ENCODE assay signal across 20 cellular contexts in the genomic region with DNA sequence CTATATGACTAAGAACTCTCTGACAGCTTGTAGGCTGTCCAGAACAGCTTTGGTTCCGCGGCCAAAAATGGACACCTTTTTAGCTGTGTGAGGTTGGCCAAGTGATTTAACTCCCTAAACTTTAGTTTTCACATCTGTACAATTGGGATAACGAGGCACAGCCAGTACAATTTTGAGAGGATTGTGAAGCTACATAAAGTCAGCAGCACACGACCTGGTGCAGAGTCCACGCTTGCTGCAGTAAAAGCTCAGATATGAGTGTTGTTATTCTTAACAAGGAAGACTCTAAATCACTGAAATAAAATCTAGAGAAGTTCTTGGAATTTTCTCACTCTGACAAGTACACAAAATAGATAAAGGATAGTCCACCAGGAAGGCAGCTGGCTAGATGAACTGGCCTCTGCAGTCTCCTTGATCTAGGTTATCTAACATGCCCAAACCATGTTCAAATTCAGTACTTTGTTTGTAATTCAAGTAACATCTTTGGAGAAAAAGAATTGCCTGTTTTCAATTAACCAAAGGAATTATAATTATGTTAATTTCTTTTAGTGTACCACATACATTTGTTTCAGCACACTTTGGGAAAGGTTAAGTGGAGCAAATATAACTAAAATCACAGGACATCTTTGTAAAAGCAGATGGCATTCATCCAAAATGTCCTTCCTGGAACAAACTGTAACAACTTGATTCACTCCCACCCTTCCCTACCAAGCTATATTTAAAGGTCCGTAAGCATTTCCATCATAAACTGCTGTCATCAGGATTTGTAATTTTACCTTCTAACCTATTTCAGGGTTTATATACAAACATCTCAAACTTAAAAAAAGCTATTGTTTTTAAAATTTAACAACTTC.
DNase-seq lines count a peak whose midpoint lies in the region; ATAC-seq and TF ChIP-seq lines count a peak whose summit lies in the region.
"Had no signal": no experiment of that assay in that cellular context is flagged by ENCODE, and none has a peak within 500 bp of the region (broad histone marks: within the 10 kb centered on the region; RNA-seq: fewer than 3 reads in every experiment).

No MANE protein-coding gene starts in this region.

- intact Hi-C loops in right cardiac atrium (cut with DNase I): no loop called here

- no peaks in the 10 kb centered on the region for H3K36me3 ChIP-seq in mesendoderm (ENCODE audit: control insufficient read depth, insufficient read depth, low read length)
- H3K36me3 ChIP-seq: SJCRH30, tibial nerve had no signal

- H3K27ac Mint-ChIP-seq in stimulated activated naive CD8-positive, alpha-beta T cell treated with anti-CD3 and anti-CD28 coated beads, Interleukin-15, amount 100 ng/mL, for 72 hours: no peak overlapping the region
- H3K27ac Mint-ChIP-seq: activated naive CD8-positive, alpha-beta T cell; CD8-positive, alpha-beta memory T cell; natural killer cell treated with Interleukin-12 subunit alpha and Interleukin-12 subunit beta and Interleukin-15 and Interleukin-18, amount 100 ng/mL, for 72 hours had no signal

- WGBS in right cardiac atrium: 20% methylated on average over 6 of the region's 6 CpGs
- no CpG with 5 or more reads among the region's 6 CpGs for WGBS in mesendoderm (ENCODE audit: extremely low coverage, insufficient coverage, low lambda C conversion rate)

- no peak overlapping the region for H4K8ac ChIP-seq in mesendoderm (ENCODE audit: low read depth, low read length)

- H3K27ac ChIP-seq in right cardiac atrium (ENCODE audit: low read length): peak overlapping the region; percentile 82
- H3K27ac ChIP-seq in mesendoderm (ENCODE audit: low read depth, low read length): no peak overlapping the region
- H3K27ac ChIP-seq: epithelial cell of prostate, SJCRH30 had no signal

- H3K4me1 Mint-ChIP-seq in stimulated activated naive CD8-positive, alpha-beta T cell treated with anti-CD3 and anti-CD28 coated beads, Interleukin-15, amount 100 ng/mL, for 72 hours: peaks cover 12% of the 10 kb centered on the region
- H3K4me1 Mint-ChIP-seq: CD8-positive, alpha-beta memory T cell had no signal

- no peak for TF ChIP-seq POLR2A in erythroblast (IDR thresholded peaks at IDR 0.05; ENCODE audit: low read length)

- H3K79me2 ChIP-seq in mesendoderm (ENCODE audit: control insufficient read depth, insufficient read depth, low read length): no peaks in the 10 kb centered on the region

- H3K27me3 ChIP-seq in right cardiac atrium (ENCODE audit: control insufficient read depth, insufficient read depth) (no peaks in the 10 kb centered on the region), mesendoderm (ENCODE audit: insufficient read depth, low read length, poor library complexity) (no peaks in the 10 kb centered on the region)
- H3K27me3 ChIP-seq: SJCRH30, tibial nerve had no signal

- no peaks in the 10 kb centered on the region for H3K9me3 ChIP-seq in right cardiac atrium (ENCODE audit: control insufficient read depth, low read length)
- H3K9me3 ChIP-seq: SJCRH30 had no signal

- no peak overlapping the region for H2BK15ac ChIP-seq in mesendoderm (replicated peaks; ENCODE audit: low read depth)

- H2AK5ac ChIP-seq in mesendoderm (ENCODE audit: low read length): no peak overlapping the region

- TF ChIP-seq CTCF in LNCaP clone FGC (IDR thresholded peaks at IDR 0.05; ENCODE audit: control insufficient read depth, extremely low read depth, insufficient read depth) (no peak), GM13977 (IDR thresholded peaks at IDR 0.05; ENCODE audit: extremely low read depth, insufficient read depth, missing control alignments) (no peak)

- no peak overlapping the region for H3K23ac ChIP-seq in mesendoderm (ENCODE audit: low read length)

- ATAC-seq in right cardiac atrium: peak; percentile 71 to 75
- ATAC-seq in stimulated activated naive CD8-positive, alpha-beta T cell treated with anti-CD3 and anti-CD28 coated beads, Interleukin-15, amount 100 ng/mL, for 72 hours: no peak
- ATAC-seq: natural killer cell treated with Interleukin-12 subunit alpha and Interleukin-12 subunit beta and Interleukin-15 and Interleukin-18, amount 100 ng/mL, for 72 hours had no signal

- DNase-seq in LNCaP clone FGC (ENCODE audit: low read depth) (peak; percentile 8), dermis blood vessel endothelial cell (peak; percentile 84), right cardiac atrium (peak in 1 of 3 donors; percentile 35), skeletal muscle cell (ENCODE audit: low read depth) (peak; percentile 15), mesendoderm (no peak), erythroblast (lab: John Stamatoyannopoulos, UW) (no peak), GM13977 (ENCODE audit: low spot score) (no peak)
- no peak for DNase-seq in stimulated activated naive CD8-positive, alpha-beta T cell treated with anti-CD3 and anti-CD28 coated beads, Interleukin-15, amount 100 ng/mL, for 72 hours
- DNase-seq: ACHN; activated CD4-positive, alpha-beta T cell treated with anti-CD3 and anti-CD28 coated beads, Interleukin-2, amount 50 U/mL, for 1 hour; CD8-positive, alpha-beta memory T cell; cerebellar nuclear complex; NCI-H1417; NK-92 treated with Interleukin-12 subunit alpha and Interleukin-12 subunit beta, amount 100 ng/mL, for 24 hours; SJCRH30; T1000 had no signal

- H3K27me3 Mint-ChIP-seq in stimulated activated naive CD8-positive, alpha-beta T cell treated with anti-CD3 and anti-CD28 coated beads, Interleukin-15, amount 100 ng/mL, for 72 hours: no peaks in the 10 kb centered on the region
- H3K27me3 Mint-ChIP-seq: activated naive CD8-positive, alpha-beta T cell had no signal

- no peak overlapping the region for H3K4me3 Mint-ChIP-seq in stimulated activated naive CD8-positive, alpha-beta T cell treated with anti-CD3 and anti-CD28 coated beads, Interleukin-15, amount 100 ng/mL, for 72 hours
- H3K4me3 Mint-ChIP-seq: activated naive CD8-positive, alpha-beta T cell; CD8-positive, alpha-beta memory T cell; natural killer cell treated with Interleukin-12 subunit alpha and Interleukin-12 subunit beta and Interleukin-15 and Interleukin-18, amount 100 ng/mL, for 72 hours had no signal

- no peak overlapping the region for H3K4ac ChIP-seq in mesendoderm (ENCODE audit: low read depth, low read length)

- no peak overlapping the region for H4K5ac ChIP-seq in mesendoderm (ENCODE audit: low read length)

- H3K4me1 ChIP-seq in right cardiac atrium (ENCODE audit: control insufficient read depth, insufficient read depth, low read length): no peaks in the 10 kb centered on the region
- no peaks in the 10 kb centered on the region for H3K4me1 ChIP-seq in mesendoderm (ENCODE audit: control insufficient read depth, low read depth, low read length)
- H3K4me1 ChIP-seq: SJCRH30 had no signal

- H3K4me2 ChIP-seq in mesendoderm (ENCODE audit: low read length): no peak overlapping the region

- no peak overlapping the region for H3K4me3 ChIP-seq in LNCaP clone FGC (ENCODE audit: low read depth, low read length)
- H3K4me3 ChIP-seq in right cardiac atrium (ENCODE audit: low read length): no peak overlapping the region
- H3K4me3 ChIP-seq in skeletal muscle cell (ENCODE audit: low read depth, low read length): no peak overlapping the region
- H3K4me3 ChIP-seq in mesendoderm (ENCODE audit: low read length): no peak overlapping the region
- H3K4me3 ChIP-seq: SJCRH30, tibial nerve had no signal

- H3K9ac ChIP-seq in mesendoderm (ENCODE audit: low read length): no peak overlapping the region

- no peak overlapping the region for H2BK120ac ChIP-seq in mesendoderm (ENCODE audit: low read depth, low read length)

- H2BK5ac ChIP-seq in mesendoderm (ENCODE audit: low read length): no peak overlapping the region

- in situ Hi-C loops in GM13977 (cut with MboI; ENCODE audit: low pct_unique_long_range_greater_than_20kb, low sequenced_read_pairs, unreplicated experiment): no loop called here

- H3K9me3 Mint-ChIP-seq in stimulated activated naive CD8-positive, alpha-beta T cell treated with anti-CD3 and anti-CD28 coated beads, Interleukin-15, amount 100 ng/mL, for 72 hours: peaks cover 4 to 26% of the 10 kb centered on the region in 2 donors

- H3K18ac ChIP-seq in mesendoderm (ENCODE audit: low read length): no peak overlapping the region

- H3K79me1 ChIP-seq in mesendoderm (ENCODE audit: low read length): no peaks in the 10 kb centered on the region

- H3K56ac ChIP-seq in mesendoderm (ENCODE audit: low read length): no peak overlapping the region

Comparison
In these comparisons a context has a peak if more than half of its experiments do, and no peak if none do; other contexts are left out.
1. DNase-seq: peak in LNCaP clone FGC (single experiment), dermis blood vessel endothelial cell (single experiment) and skeletal muscle cell (single experiment); none in mesendoderm (single experiment), erythroblast (0 of 2), GM13977 (single experiment) and stimulated activated naive CD8-positive, alpha-beta T cell treated with anti-CD3 and anti-CD28 coated beads, Interleukin-15, amount 100 ng/mL, for 72 hours (0 of 2).